In genomic region chr1:161077426-161077825, GRCh38 we compare ENCODE assay signal across 1 cellular context.
TF ChIP-seq lines count a peak whose summit lies in the region.

No MANE protein-coding gene starts in this region.

TF ChIP-seq in HepG2, 621 proteins besides CTCF, POLR2A, EP300 and RAD21:
- no peak for TF ChIP-seq ZNF772 (CRISPR knock-in tag; IDR thresholded peaks at IDR 0.05)
- no peak; the same call in 1 of the 2 replicates for TF ChIP-seq NR2F6 (IDR thresholded peaks at IDR 0.05)
- TF ChIP-seq NR2F6 (CRISPR knock-in tag; IDR thresholded peaks at IDR 0.05): peak; percentile 48; the same call in 1 of the 2 replicates
- TF ChIP-seq ELF1 (CRISPR knock-in tag; IDR thresholded peaks at IDR 0.05): no peak
- no peak for TF ChIP-seq DR1 (CRISPR knock-in tag; IDR thresholded peaks at IDR 0.05)
- TF ChIP-seq ZNF616 (CRISPR knock-in tag; IDR thresholded peaks at IDR 0.05; ENCODE audit: low read depth): no peak
- TF ChIP-seq ZNF577 (CRISPR knock-in tag; IDR thresholded peaks at IDR 0.05; ENCODE audit: borderline replicate concordance, low read depth): no peak
- TF ChIP-seq ZNF572 (CRISPR knock-in tag; IDR thresholded peaks at IDR 0.05): no peak
- TF ChIP-seq ZBTB3 (CRISPR knock-in tag; IDR thresholded peaks at IDR 0.05; ENCODE audit: borderline replicate concordance, low read depth): no peak
- no peak for TF ChIP-seq ARID3A (IDR thresholded peaks at IDR 0.05; ENCODE audit: low read depth, low read length)
- TF ChIP-seq ATF7 (IDR thresholded peaks at IDR 0.05): no peak
- TF ChIP-seq ATF7 (CRISPR knock-in tag; IDR thresholded peaks at IDR 0.05): no peak
- TF ChIP-seq FOXJ3 (CRISPR knock-in tag; IDR thresholded peaks at IDR 0.05; ENCODE audit: borderline replicate concordance): no peak
- no peak for TF ChIP-seq MYC (CRISPR knock-in tag; IDR thresholded peaks at IDR 0.05; ENCODE audit: borderline replicate concordance)
- no peak for TF ChIP-seq ZNF597 (CRISPR knock-in tag; IDR thresholded peaks at IDR 0.05)
- TF ChIP-seq NONO (IDR thresholded peaks at IDR 0.05): no peak
- TF ChIP-seq NONO (CRISPR knock-in tag; conservative IDR thresholded peaks at IDR 0.05): no peak
- no peak for TF ChIP-seq KDM3A (CRISPR knock-in tag; IDR thresholded peaks at IDR 0.05; ENCODE audit: low read depth)
- TF ChIP-seq TFAP4 (IDR thresholded peaks at IDR 0.05; ENCODE audit: borderline replicate concordance, low read depth): peak; percentile 11; the same call in 1 of the 2 replicates
- no peak for TF ChIP-seq ZNF274 (CRISPR knock-in tag; IDR thresholded peaks at IDR 0.05)
- no peak for TF ChIP-seq ZSCAN21 (CRISPR knock-in tag; IDR thresholded peaks at IDR 0.05; ENCODE audit: borderline replicate concordance)
- TF ChIP-seq RARA (CRISPR knock-in tag; IDR thresholded peaks at IDR 0.05): 0 out of 2 replicates have a peak, but pooled peaks have one; percentile 32
- TF ChIP-seq ZMAT3 (CRISPR knock-in tag; conservative IDR thresholded peaks at IDR 0.05): no peak
- TF ChIP-seq ZNF232 (CRISPR knock-in tag; IDR thresholded peaks at IDR 0.05; ENCODE audit: borderline replicate concordance): no peak
- no peak for TF ChIP-seq HBP1 (CRISPR knock-in tag; IDR thresholded peaks at IDR 0.05; ENCODE audit: low read depth)
- no peak for TF ChIP-seq FOXM1 (CRISPR knock-in tag; IDR thresholded peaks at IDR 0.05)
- TF ChIP-seq ZFAT (CRISPR knock-in tag; conservative IDR thresholded peaks at IDR 0.05): no peak
- TF ChIP-seq ZNF281 (CRISPR knock-in tag; IDR thresholded peaks at IDR 0.05; ENCODE audit: borderline replicate concordance): peak; percentile 41; the same call in 1 of the 2 replicates
- no peak for TF ChIP-seq POLR2G (IDR thresholded peaks at IDR 0.05; ENCODE audit: low read depth, low read length)
- TF ChIP-seq LCORL (IDR thresholded peaks at IDR 0.05): no peak
- TF ChIP-seq LCORL (CRISPR knock-in tag; IDR thresholded peaks at IDR 0.05): no peak
- TF ChIP-seq NR2F1 (CRISPR knock-in tag; IDR thresholded peaks at IDR 0.05): peak in 1 of 2 experiments; percentile 67; a peak in 2 of 4 replicates
- TF ChIP-seq RXRA (CRISPR knock-in tag; IDR thresholded peaks at IDR 0.05): peak; percentile 65
- no peak for TF ChIP-seq ZNF605 (CRISPR knock-in tag; IDR thresholded peaks at IDR 0.05)
- no peak for TF ChIP-seq PRDM4 (CRISPR knock-in tag; IDR thresholded peaks at IDR 0.05; ENCODE audit: borderline replicate concordance)
- no peak for TF ChIP-seq MAX (IDR thresholded peaks at IDR 0.05)
- no peak for TF ChIP-seq SIX4 (CRISPR knock-in tag; IDR thresholded peaks at IDR 0.05)
- no peak for TF ChIP-seq LBX2 (CRISPR knock-in tag; IDR thresholded peaks at IDR 0.05; ENCODE audit: borderline replicate concordance)
- TF ChIP-seq SALL2 (CRISPR knock-in tag; IDR thresholded peaks at IDR 0.05): no peak
- TF ChIP-seq ZNF496 (CRISPR knock-in tag; IDR thresholded peaks at IDR 0.05; ENCODE audit: insufficient replicate concordance): no peak
- TF ChIP-seq MAF1 (CRISPR knock-in tag; IDR thresholded peaks at IDR 0.05; ENCODE audit: borderline replicate concordance): no peak
- no peak for TF ChIP-seq SCMH1 (CRISPR knock-in tag; IDR thresholded peaks at IDR 0.05; ENCODE audit: borderline replicate concordance)
- no peak for TF ChIP-seq USF2 (IDR thresholded peaks at IDR 0.05; ENCODE audit: low read depth, low read length)
- no peak for TF ChIP-seq USF2 (CRISPR knock-in tag; IDR thresholded peaks at IDR 0.05; ENCODE audit: borderline replicate concordance)
- TF ChIP-seq ZNF710 (CRISPR knock-in tag; IDR thresholded peaks at IDR 0.05; ENCODE audit: borderline replicate concordance): no peak
- no peak for TF ChIP-seq MATR3 (CRISPR knock-in tag; IDR thresholded peaks at IDR 0.05)
- no peak for TF ChIP-seq SOX5 (CRISPR knock-in tag; IDR thresholded peaks at IDR 0.05; ENCODE audit: borderline replicate concordance)
